18 cellular contexts compared by ENCODE assay signal in genomic region chr9:18907927-18908625, GRCh38.
"Had no signal": no experiment of that assay in that cellular context is flagged by ENCODE, and none has a peak within 500 bp of the region (broad histone marks: within the 10 kb centered on the region; RNA-seq: fewer than 3 reads in every experiment).

No MANE protein-coding gene starts in this region.

- DNase-seq: activated CD4-positive, CD25-positive, alpha-beta regulatory T cell treated with anti-CD3 and anti-CD28 coated beads, Interleukin-2, amount 50 U/mL, for 72 hours; activated effector memory CD4-positive, alpha-beta T cell treated with anti-CD3 and anti-CD28 coated beads, Interleukin-2, amount 50 U/mL, for 16 hours; activated T-cell treated with anti-CD3 and anti-CD28 coated beads, Interleukin-2, amount 50 U/mL, for 72 hours; effector CD8-positive, alpha-beta T cell; hippocampal formation; midbrain; stimulated activated CD4-positive, alpha-beta T cell treated with anti-CD3 and anti-CD28 coated beads, Interleukin-12 subunit alpha, Interleukin-12 subunit beta, amount 100 ng/mL, for 4 hours; stimulated activated CD4-positive, alpha-beta T cell treated with anti-CD3 and anti-CD28 coated beads, Interleukin-2, amount 100 ng/mL, for 24 hours; stimulated activated naive CD4-positive, alpha-beta T cell treated with Interleukin-2 at 50 U/mL for 16 hours; T1000; thyroid gland had no signal

- H3K4me1 ChIP-seq: right atrium auricular region, thyroid gland had no signal

- H3K27ac Mint-ChIP-seq: activated naive CD4-positive, alpha-beta T cell treated with anti-CD3 and anti-CD28 coated beads, Interleukin-2, amount 50 U/mL, for 24 hours; activated T-cell treated with anti-CD3 and anti-CD28 coated beads, Interleukin-2, amount 50 U/mL, for 72 hours; dendritic cell treated with granulocyte-macrophage colony-stimulating factor and Interleukin-4, amounts not matched to agents 40 ng/mL and 50 ng/mL, for 4 days had no signal

- H3K36me3 Mint-ChIP-seq: activated naive CD4-positive, alpha-beta T cell treated with anti-CD3 and anti-CD28 coated beads, Interleukin-2, amount 50 U/mL, for 24 hours had no signal

- H3K4me3 Mint-ChIP-seq: activated naive CD4-positive, alpha-beta T cell treated with anti-CD3 and anti-CD28 coated beads, Interleukin-2, amount 50 U/mL, for 24 hours; activated T-cell treated with anti-CD3 and anti-CD28 coated beads, Interleukin-2, amount 50 U/mL, for 72 hours; dendritic cell treated with granulocyte-macrophage colony-stimulating factor and Interleukin-4, amounts not matched to agents 40 ng/mL and 50 ng/mL, for 4 days had no signal

- H3K4me1 Mint-ChIP-seq: activated naive CD4-positive, alpha-beta T cell treated with anti-CD3 and anti-CD28 coated beads, Interleukin-2, amount 50 U/mL, for 24 hours had no signal

- H3K9me3 ChIP-seq: ascending aorta, neutrophil, thyroid gland had no signal

- H3K27me3 ChIP-seq: ascending aorta, right atrium auricular region, thyroid gland had no signal

- ATAC-seq: activated T-cell treated with anti-CD3 and anti-CD28 coated beads, Interleukin-2, amount 50 U/mL, for 72 hours; left lobe of liver had no signal

- H3K36me3 ChIP-seq: neutrophil, right atrium auricular region, thyroid gland had no signal

- H3K27ac ChIP-seq: ascending aorta, neutrophil, right atrium auricular region, thyroid gland had no signal

- H3K9me3 Mint-ChIP-seq: activated naive CD4-positive, alpha-beta T cell treated with anti-CD3 and anti-CD28 coated beads, Interleukin-2, amount 50 U/mL, for 24 hours; activated T-cell treated with anti-CD3 and anti-CD28 coated beads, Interleukin-2, amount 50 U/mL, for 72 hours; dendritic cell treated with granulocyte-macrophage colony-stimulating factor and Interleukin-4, amounts not matched to agents 40 ng/mL and 50 ng/mL, for 4 days had no signal

- H3K4me3 ChIP-seq: ascending aorta, lung, right atrium auricular region, thyroid gland had no signal
